7 cellular contexts compared by ENCODE assay signal in the genomic region with DNA sequence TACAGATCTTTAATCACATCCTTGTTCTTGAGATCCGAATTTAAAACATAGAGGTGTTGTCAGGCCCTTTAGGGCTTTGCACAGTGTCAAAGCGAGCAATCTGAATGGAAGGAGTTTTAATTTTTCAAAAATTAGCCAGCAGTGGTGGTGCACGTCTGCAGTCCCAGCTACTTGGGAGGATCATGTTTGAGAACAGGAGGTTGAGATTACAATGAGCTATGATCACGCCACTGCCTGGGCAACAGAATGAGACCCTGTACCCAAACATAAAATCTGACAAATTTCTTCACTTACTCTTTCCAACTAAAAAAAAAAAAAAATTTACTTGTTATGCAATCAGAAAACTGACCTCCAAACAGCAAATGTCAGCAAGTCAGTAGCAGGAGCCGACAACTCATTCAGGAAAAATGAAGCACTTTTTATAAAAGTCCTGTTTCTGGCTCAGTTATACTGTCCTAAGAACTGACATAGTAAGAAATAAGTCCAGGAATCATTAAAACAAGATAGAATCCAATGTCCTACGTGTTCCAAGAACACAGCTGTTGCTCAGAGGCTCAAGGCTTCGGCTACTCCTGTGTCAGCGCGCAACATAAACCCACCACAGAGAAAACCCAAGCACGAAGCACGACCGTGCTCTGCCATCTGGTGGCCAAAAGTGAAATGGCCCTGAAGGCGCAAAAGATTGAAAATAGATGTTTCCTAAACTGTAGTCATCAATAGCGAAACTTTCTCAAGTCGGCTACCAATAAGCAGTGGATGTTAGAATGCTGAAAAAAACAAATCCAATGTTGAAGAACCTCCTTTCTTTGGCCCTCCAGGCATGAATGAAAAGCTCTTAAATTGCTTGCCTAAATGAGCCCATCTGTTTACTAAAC.
DNase-seq lines count a peak whose midpoint lies in the region; ATAC-seq, FAIRE-seq and TF ChIP-seq lines count a peak whose summit lies in the region.

No MANE protein-coding gene starts in this region.

- no peak overlapping the region for H3K4me3 Mint-ChIP-seq in T-cell

- no peaks in the 10 kb centered on the region for H4K20me1 ChIP-seq in hepatocyte (ENCODE audit: insufficient read depth, poor library complexity, severe bottlenecking)

- POLR2A ChIA-PET in T-cell (lab: Charles Lee): no interaction called here

- 30% methylated on average over 15 of the region's 15 CpGs for WGBS in hepatocyte (ENCODE audit: low lambda C conversion rate, missing lambda C conversion rate)
- 22 to 25% (median 23%) methylated on average over 15 of the region's 15 CpGs for WGBS in small intestine, 3 donors

- no peak overlapping the region for H3K4me3 ChIP-seq in hepatocyte
- no peak overlapping the region for H3K4me3 ChIP-seq in small intestine (ENCODE audit: low read depth in 1 of 2, low read length in 2 of 2)

- H3K79me2 ChIP-seq in hepatocyte: no peaks in the 10 kb centered on the region

- TF ChIP-seq CTCF in GM12872 (IDR thresholded peaks at IDR 0.05; ENCODE audit: insufficient read depth, low read depth, low read length) (peak; percentile 94), hepatocyte (IDR thresholded peaks at IDR 0.05; ENCODE audit: poor library complexity) (peak; percentile 98)

- peak; percentile 45 to 71 (median 50) for ATAC-seq in T-cell (replicated peaks in 1 of 4)

- H3K27me3 ChIP-seq in hepatocyte (no peaks in the 10 kb centered on the region), small intestine (ENCODE audit: control insufficient read depth in 2 of 2, insufficient read depth in 2 of 2, low read length in 2 of 2) (no peaks in the 10 kb centered on the region)

- no peak for FAIRE-seq in small intestine (lab: Jason Lieb, UNC)

- DNase-seq in HCEC 1CT: peak; percentile 69
- DNase-seq in NAMALWA (ENCODE audit: low spot score): peak; percentile 71
- peak in 30 of 34 experiments; percentile 16 to 60 (median 38) for DNase-seq in T-cell
- DNase-seq in anterior cingulate cortex (lab: John Stamatoyannopoulos, UW): peak in 50 of 58 donors; percentile 1 to 65 (median 20)
- peak; percentile 84 for DNase-seq in hepatocyte (ENCODE audit: low spot score)
- DNase-seq in small intestine: peak; percentile 53

- no peaks in the 10 kb centered on the region for H3K36me3 ChIP-seq in hepatocyte (replicated peaks; ENCODE audit: insufficient read depth, low read depth)
- no peaks in the 10 kb centered on the region for H3K36me3 ChIP-seq in small intestine (ENCODE audit: control insufficient read depth in 2 of 2, insufficient read depth in 2 of 2, low read length in 2 of 2)

- H3K4me1 ChIP-seq in hepatocyte (ENCODE audit: insufficient read depth) (peaks cover 14% of the 10 kb centered on the region), small intestine (ENCODE audit: control insufficient read depth in 2 of 2, insufficient read depth in 1 of 2, low read depth in 1 of 2, low read length in 1 of 2) (no peaks in the 10 kb centered on the region)

- H3K27me3 Mint-ChIP-seq in T-cell: peaks cover 11 to 15% of the 10 kb centered on the region in 2 donors

- H3K36me3 Mint-ChIP-seq in T-cell: no peaks in the 10 kb centered on the region

- H3K27ac ChIP-seq in hepatocyte (peak overlapping the region; percentile 24), small intestine (ENCODE audit: low read depth in 1 of 2, low read length in 1 of 2) (no peak overlapping the region)

- H3K27ac Mint-ChIP-seq in T-cell: no peak overlapping the region

- peaks cover 0 to 13% (median 3%) of the 10 kb centered on the region in 3 donors for H3K9me3 Mint-ChIP-seq in T-cell

- no peak overlapping the region for H2AFZ ChIP-seq in hepatocyte

- H3K9me3 ChIP-seq in hepatocyte (ENCODE audit: low read depth) (no peaks in the 10 kb centered on the region), small intestine (ENCODE audit: control insufficient read depth, low read depth) (no peaks in the 10 kb centered on the region)

- CTCF ChIA-PET in T-cell (lab: Charles Lee): interaction anchor here (0.6 to 1.8 kb wide), 8 partner anchors 12 to 1624 kb away, joined by 3 to 7 read pairs (median 3); no protein-coding TSS in a partner anchor

- peak overlapping the region; percentile 24 for H3K4me2 ChIP-seq in hepatocyte

- no peaks in the 10 kb centered on the region for H3K9me2 ChIP-seq in hepatocyte (replicated peaks; ENCODE audit: insufficient read depth)

- peaks cover 0 to 3% (median 3%) of the 10 kb centered on the region in 3 donors for H3K4me1 Mint-ChIP-seq in T-cell

Comparison
In these comparisons a context has a peak if more than half of its experiments do, and no peak if none do; other contexts are left out.
1. DNase-seq: peak in every context shown above with its lines; median percentile 84 in hepatocyte; 71 in NAMALWA; 69 in HCEC 1CT; 53 in small intestine; 38 in T-cell; 20 in anterior cingulate cortex.